In genomic region chr6:39302669-39303424, GRCh38 we compare ENCODE assay signal across 8 cellular contexts. TPM values are rescaled to one million over a fixed set of nuclear protein-coding genes. Genes with fewer than 3 reads are reported as not detected.
DNase-seq lines count a peak whose midpoint lies in the region; ATAC-seq lines count a peak whose summit lies in the region.

No MANE protein-coding gene starts in this region.

- WGBS in right cardiac atrium = 7% methylated on average over 11 of the region's 11 CpGs

- peaks cover 9% of the 10 kb centered on the region for H3K4me1 Mint-ChIP-seq in T-helper 17 cell

- H3K4me3 ChIP-seq in right cardiac atrium (ENCODE audit: low read length) = no peak overlapping the region

- H3K36me3 Mint-ChIP-seq in T-helper 17 cell (ENCODE audit: low read depth) = no peaks in the 10 kb centered on the region

- peaks cover 30% of the 10 kb centered on the region for H3K27me3 Mint-ChIP-seq in T-helper 17 cell

- peak; percentile 70 for DNase-seq in EL
- peak; percentile 9 for DNase-seq in HCEC 1CT
- DNase-seq in NCI-H1105 (lab: John Stamatoyannopoulos, UW) = peak; percentile 81
- peak; percentile 61 to 81 (median 62) for DNase-seq in T-helper 17 cell
- DNase-seq in amniotic epithelial cell (ENCODE audit: low read depth) = peak; percentile 16
- DNase-seq in right cardiac atrium = peak; percentile 84 to 95 (median 93)
- DNase-seq in retina = peak; percentile 87

- H3K27ac Mint-ChIP-seq in T-helper 17 cell = no peak overlapping the region

- ATAC-seq in T-helper 17 cell = peak; percentile 98
- ATAC-seq in right cardiac atrium = peak; percentile 86 to 91
- ATAC-seq in GM18870 (IDR thresholded peaks at IDR 0.05; ENCODE audit: unreplicated experiment) = no peak

- no peak overlapping the region for H3K27ac ChIP-seq in right cardiac atrium (ENCODE audit: low read length)

- intact Hi-C loops in right cardiac atrium (cut with DNase I) = loop anchor here (2.0 to 10.0 kb wide), 6 partner anchors 136 to 431 kb away; no protein-coding TSS in a partner anchor

- H3K4me3 Mint-ChIP-seq in T-helper 17 cell = peak overlapping the region; percentile 72

- no peaks in the 10 kb centered on the region for H3K27me3 ChIP-seq in right cardiac atrium (ENCODE audit: control insufficient read depth, insufficient read depth)

- H3K9me3 ChIP-seq in T-helper 17 cell (ENCODE audit: control insufficient read depth, low read length, poor library complexity, severe bottlenecking) (no peaks in the 10 kb centered on the region), right cardiac atrium (ENCODE audit: control insufficient read depth, low read length) (no peaks in the 10 kb centered on the region)

- no peaks in the 10 kb centered on the region for H3K4me1 ChIP-seq in right cardiac atrium (ENCODE audit: control insufficient read depth, insufficient read depth, low read length)

RNA-seq across cellular contexts. Expression of gene KCNK17, which starts 11.4 kb away (rescaled TPM):
- under 1 TPM in 1 of 2 donors, not detected in 1; 0.26 TPM for total RNA-seq in T-helper 17 cell
- 1 to 10 TPM; 3.6 to 9.3 (median 5.3) TPM for total RNA-seq in right cardiac atrium
- polyA plus RNA-seq in right cardiac atrium = 2.5 TPM

RNA-seq across cellular contexts. Expression of gene KCNK16, which starts 19.7 kb away (rescaled TPM):
- not detected for total RNA-seq in T-helper 17 cell
- total RNA-seq in right cardiac atrium = not detected
- not detected for polyA plus RNA-seq in right cardiac atrium

Comparison
In these comparisons a context has a peak if more than half of its experiments do, and no peak if none do; other contexts are left out.
1. DNase-seq: peak in every context shown above with its lines; median percentile 93 in right cardiac atrium; 87 in retina; 81 in NCI-H1105; 70 in EL; 62 in T-helper 17 cell; 16 in amniotic epithelial cell; 9 in HCEC 1CT.